Comparison of ENCODE assay signal across 8 cellular contexts in genomic region chr9:124257070-124257864, GRCh38. TPM values are rescaled to one million over a fixed set of nuclear protein-coding genes. Genes with fewer than 3 reads are reported as not detected.
DNase-seq lines count a peak whose midpoint lies in the region; ATAC-seq, FAIRE-seq and TF ChIP-seq lines count a peak whose summit lies in the region.

No MANE protein-coding gene starts in this region.

- ATAC-seq in GM18868 (IDR thresholded peaks at IDR 0.05; ENCODE audit: unreplicated experiment) (peak; percentile 19), HG03342 (IDR thresholded peaks at IDR 0.05; ENCODE audit: unreplicated experiment) (no peak)

- peak; percentile 18 for DNase-seq in RPMI7951 (ENCODE audit: low read depth)
- DNase-seq in fibroblast of peridontal ligament (ENCODE audit: extremely low read depth): peak; percentile 22
- DNase-seq in renal cortical epithelial cell (ENCODE audit: low read depth): peak; percentile 45
- DNase-seq in NCI-H2227 treated with DMSO at 0.1 percent for 48 hours (lab: John Stamatoyannopoulos, UW): no peak
- DNase-seq in H54 (ENCODE audit: insufficient read length, low spot score): no peak
- no peak for DNase-seq in hippocampal formation (lab: John Stamatoyannopoulos, UW)

- FAIRE-seq in H54 (lab: Jason Lieb, UNC): no peak

- no peak for TF ChIP-seq POLR2A in H54 (IDR thresholded peaks at IDR 0.05; ENCODE audit: low read depth, low read length)

RNA-seq across cellular contexts. Expression of gene NEK6, which starts 0.5 kb away (rescaled TPM):
- 23.9 and 27.5 TPM in 2 replicates for total RNA-seq in RPMI7951 (2014; rRNA removed; shearing (Covaris generic))
- total RNA-seq in renal cortical epithelial cell: 19.1 and 124 TPM in 2 replicates

Comparison
In these comparisons a context has a peak if more than half of its experiments do, and no peak if none do; other contexts are left out.
1. DNase-seq: peak in RPMI7951 (single experiment), fibroblast of peridontal ligament (single experiment) and renal cortical epithelial cell (single experiment); none in NCI-H2227 treated with DMSO at 0.1 percent for 48 hours (single experiment), H54 (single experiment) and hippocampal formation (0 of 2).